In genomic region chr14:95254356-95254755, GRCh38 we compare ENCODE assay signal across 24 cellular contexts.
"Had no signal": no experiment of that assay in that cellular context is flagged by ENCODE, and none has a peak within 500 bp of the region (broad histone marks: within the 10 kb centered on the region; RNA-seq: fewer than 3 reads in every experiment).

No MANE protein-coding gene starts in this region.

- H3K27me3 Mint-ChIP-seq: dendritic cell treated with granulocyte-macrophage colony-stimulating factor and Interleukin-4, amounts not matched to agents 40 ng/mL and 50 ng/mL, for 4 days; progenitor cell of endocrine pancreas had no signal

- DNase-seq: activated CD4-positive, alpha-beta memory T cell treated with anti-CD3 and anti-CD28 coated beads for 36 hours; activated CD4-positive, alpha-beta T cell treated with anti-CD3 and anti-CD28 coated beads, Interleukin-2, amount 10 ng/mL, durations not matched to agents 24 days and 14 days; activated CD4-positive, CD25-positive, alpha-beta regulatory T cell treated with anti-CD3 and anti-CD28 coated beads, Interleukin-2, amount 50 U/mL, for 72 hours; activated CD8-positive, alpha-beta memory T cell treated with anti-CD3 and anti-CD28 coated beads, Interleukin-2, amount 50 U/mL, for 48 hours; activated gamma-delta T cell; activated naive CD4-positive, alpha-beta T cell treated with anti-CD3 and anti-CD28 coated beads, Interleukin-2, amount 50 U/mL, for 16 hours; activated T-cell treated with anti-CD3 and anti-CD28 coated beads, Interleukin-2, amount 50 U/mL, for 24 hours; amniotic stem cell; central memory CD4-positive, alpha-beta T cell; heart left ventricle; left lung; lower lobe of right lung; mesenchymal stem cell; ovary; right lobe of liver; stimulated activated CD4-positive, alpha-beta T cell treated with anti-CD3 and anti-CD28 coated beads, Interleukin-2, amount 100 ng/mL, for 48 hours; stimulated activated naive CD4-positive, alpha-beta T cell treated with Interleukin-2 at 50 U/mL for 16 hours; T-helper 17 cell; testis; transverse colon had no signal

- H3K4me3 ChIP-seq: esophagus muscularis mucosa, heart left ventricle, left lung, lower lobe of right lung, ovary, right lobe of liver, testis, transverse colon had no signal

- H3K4me3 Mint-ChIP-seq: activated CD4-positive, alpha-beta memory T cell treated with anti-CD3 and anti-CD28 coated beads for 36 hours; activated CD4-positive, alpha-beta T cell treated with anti-CD3 and anti-CD28 coated beads, Interleukin-2, amount 10 ng/mL, durations not matched to agents 24 days and 14 days; activated T-cell treated with anti-CD3 and anti-CD28 coated beads, Interleukin-2, amount 50 U/mL, for 24 hours; dendritic cell treated with granulocyte-macrophage colony-stimulating factor and Interleukin-4, amounts not matched to agents 40 ng/mL and 50 ng/mL, for 4 days; nephron; T-helper 17 cell had no signal

- H3K36me3 Mint-ChIP-seq: activated CD4-positive, alpha-beta memory T cell treated with anti-CD3 and anti-CD28 coated beads for 36 hours had no signal

- H3K36me3 ChIP-seq: esophagus muscularis mucosa, heart left ventricle, left lung, lower lobe of right lung, ovary, right lobe of liver, transverse colon had no signal

- H3K27me3 ChIP-seq: esophagus muscularis mucosa, left lung, ovary, right lobe of liver, testis, transverse colon had no signal

- H3K27ac Mint-ChIP-seq: activated CD4-positive, alpha-beta memory T cell treated with anti-CD3 and anti-CD28 coated beads for 36 hours; activated CD4-positive, alpha-beta T cell treated with anti-CD3 and anti-CD28 coated beads, Interleukin-2, amount 10 ng/mL, durations not matched to agents 24 days and 14 days; activated T-cell treated with anti-CD3 and anti-CD28 coated beads, Interleukin-2, amount 50 U/mL, for 24 hours; dendritic cell treated with granulocyte-macrophage colony-stimulating factor and Interleukin-4, amounts not matched to agents 40 ng/mL and 50 ng/mL, for 4 days; progenitor cell of endocrine pancreas; T-helper 17 cell had no signal

- H3K9me3 ChIP-seq: esophagus muscularis mucosa, heart left ventricle, left lung, lower lobe of right lung, ovary, right lobe of liver, testis, transverse colon had no signal

- H3K27ac ChIP-seq: esophagus muscularis mucosa, heart left ventricle, left lung, lower lobe of right lung, ovary, right lobe of liver, testis had no signal

- H3K9me3 Mint-ChIP-seq: activated CD4-positive, alpha-beta memory T cell treated with anti-CD3 and anti-CD28 coated beads for 36 hours; activated CD4-positive, alpha-beta T cell treated with anti-CD3 and anti-CD28 coated beads, Interleukin-2, amount 10 ng/mL, durations not matched to agents 24 days and 14 days; activated T-cell treated with anti-CD3 and anti-CD28 coated beads, Interleukin-2, amount 50 U/mL, for 24 hours; dendritic cell treated with granulocyte-macrophage colony-stimulating factor and Interleukin-4, amounts not matched to agents 40 ng/mL and 50 ng/mL, for 4 days; nephron had no signal

- ATAC-seq: left lung, lower lobe of right lung, right lobe of liver, T-helper 17 cell had no signal

- H3K4me1 Mint-ChIP-seq: activated CD4-positive, alpha-beta T cell treated with anti-CD3 and anti-CD28 coated beads, Interleukin-2, amount 10 ng/mL, durations not matched to agents 24 days and 14 days; T-helper 17 cell had no signal
